8 cellular contexts compared by ENCODE assay signal in genomic region chr1:51235611-51236547, GRCh38. TPM values are rescaled to one million over a fixed set of nuclear protein-coding genes. Genes with fewer than 3 reads are reported as not detected.
DNase-seq lines count a peak whose midpoint lies in the region; ATAC-seq and TF ChIP-seq lines count a peak whose summit lies in the region.

Gene RNF11, plus strand, starts transcription at chr1:51236273. Its CDS starts 484 bp downstream, at chr1:51236757.

- H3K36me3 Mint-ChIP-seq in CD4-positive, CD25-positive, alpha-beta regulatory T cell = peaks cover 8% of the 10 kb centered on the region
- H3K36me3 Mint-ChIP-seq in activated CD8-positive, alpha-beta T cell treated with anti-CD3 and anti-CD28 coated beads, Interleukin-2, amount 10 ng/mL, durations not matched to agents 7 days and 5 days (ENCODE audit: low read depth) = peaks cover 2% of the 10 kb centered on the region

- peak; percentile 96 for ATAC-seq in CD4-positive, CD25-positive, alpha-beta regulatory T cell (ENCODE audit: low read depth in 2 of 2)
- ATAC-seq in GM19452 (IDR thresholded peaks at IDR 0.05; ENCODE audit: unreplicated experiment) (peak; percentile 82), HG03575 (IDR thresholded peaks at IDR 0.05; ENCODE audit: extremely low read depth, insufficient number of reproducible peaks, low FRiP score, unreplicated experiment) (peak; percentile 29), lower lobe of right lung (peak; percentile 99)
- peak; percentile 96 for ATAC-seq in activated CD8-positive, alpha-beta T cell treated with anti-CD3 and anti-CD28 coated beads, Interleukin-2, amount 10 ng/mL, durations not matched to agents 7 days and 5 days

- POLR2A ChIA-PET in activated CD8-positive, alpha-beta T cell treated with anti-CD3 and anti-CD28 coated beads, Interleukin-2, amount 10 ng/mL, durations not matched to agents 7 days and 5 days (lab: Charles Lee) = interaction anchor here (0.6 to 2.2 kb wide), 11 partner anchors 10 to 392 kb away, joined by 3 to 8 read pairs (median 5); partner anchors contain the start of genes CDKN2C, EPS15 and FAF1

- CTCF ChIA-PET in activated CD8-positive, alpha-beta T cell treated with anti-CD3 and anti-CD28 coated beads, Interleukin-2, amount 10 ng/mL, durations not matched to agents 7 days and 5 days (lab: Charles Lee) = interaction anchor here (0.6 to 2.4 kb wide), 7 partner anchors 10 to 460 kb away, joined by 3 to 12 read pairs (median 3); no protein-coding TSS in a partner anchor

- peaks cover 0 to 2% (median 0%) of the 10 kb centered on the region in 7 donors for H3K9me3 Mint-ChIP-seq in CD4-positive, CD25-positive, alpha-beta regulatory T cell
- H3K9me3 Mint-ChIP-seq in activated CD8-positive, alpha-beta T cell treated with anti-CD3 and anti-CD28 coated beads, Interleukin-2, amount 10 ng/mL, durations not matched to agents 7 days and 5 days (ENCODE audit: insufficient read depth) = no peaks in the 10 kb centered on the region

- H3K27me3 ChIP-seq in CD4-positive, CD25-positive, alpha-beta regulatory T cell (ENCODE audit: control insufficient read depth, insufficient read depth, low read length) = no peaks in the 10 kb centered on the region
- H3K27me3 ChIP-seq in lower lobe of right lung (ENCODE audit: low read depth) = no peaks in the 10 kb centered on the region

- peak within 1 kb of the TSS; percentile 97 for H3K4me3 ChIP-seq in CD4-positive, CD25-positive, alpha-beta regulatory T cell (ENCODE audit: low read depth, low read length)
- peak within 1 kb of the TSS; percentile 89 for H3K4me3 ChIP-seq in lower lobe of right lung

- H3K36me3 ChIP-seq in CD4-positive, CD25-positive, alpha-beta regulatory T cell (ENCODE audit: control insufficient read depth, insufficient read depth, low read length) = no peaks in the 10 kb centered on the region
- no peaks in the 10 kb centered on the region for H3K36me3 ChIP-seq in lower lobe of right lung

- H3K4me1 ChIP-seq in CD4-positive, CD25-positive, alpha-beta regulatory T cell (ENCODE audit: control insufficient read depth, insufficient read depth, low read length, poor library complexity, severe bottlenecking) = peaks cover 43% of the 10 kb centered on the region
- peaks cover 48% of the 10 kb centered on the region for H3K4me1 ChIP-seq in lower lobe of right lung

- TF ChIP-seq CTCF in lower lobe of right lung (IDR thresholded peaks at IDR 0.05) = no peak

- H3K4me1 Mint-ChIP-seq in CD4-positive, CD25-positive, alpha-beta regulatory T cell = peaks cover 18 to 36% (median 25%) of the 10 kb centered on the region in 4 donors
- peaks cover 31% of the 10 kb centered on the region for H3K4me1 Mint-ChIP-seq in activated CD8-positive, alpha-beta T cell treated with anti-CD3 and anti-CD28 coated beads, Interleukin-2, amount 10 ng/mL, durations not matched to agents 7 days and 5 days (ENCODE audit: low read depth)

- peak within 1 kb of the TSS; percentile 97 to 99 (median 98) for H3K27ac Mint-ChIP-seq in CD4-positive, CD25-positive, alpha-beta regulatory T cell
- peak within 1 kb of the TSS; percentile 90 for H3K27ac Mint-ChIP-seq in activated CD8-positive, alpha-beta T cell treated with anti-CD3 and anti-CD28 coated beads, Interleukin-2, amount 10 ng/mL, durations not matched to agents 7 days and 5 days

- H3K27me3 Mint-ChIP-seq in CD4-positive, CD25-positive, alpha-beta regulatory T cell = peaks cover 6% of the 10 kb centered on the region
- no peaks in the 10 kb centered on the region for H3K27me3 Mint-ChIP-seq in activated CD8-positive, alpha-beta T cell treated with anti-CD3 and anti-CD28 coated beads, Interleukin-2, amount 10 ng/mL, durations not matched to agents 7 days and 5 days (ENCODE audit: low read depth)

- no peaks in the 10 kb centered on the region for H3K9me3 ChIP-seq in CD4-positive, CD25-positive, alpha-beta regulatory T cell (ENCODE audit: control insufficient read depth in 2 of 2, low read length in 2 of 2)
- no peaks in the 10 kb centered on the region for H3K9me3 ChIP-seq in lower lobe of right lung

- peak within 1 kb of the TSS; percentile 91 to 99 (median 98) for H3K4me3 Mint-ChIP-seq in CD4-positive, CD25-positive, alpha-beta regulatory T cell
- H3K4me3 Mint-ChIP-seq in activated CD8-positive, alpha-beta T cell treated with anti-CD3 and anti-CD28 coated beads, Interleukin-2, amount 10 ng/mL, durations not matched to agents 7 days and 5 days = peak within 1 kb of the TSS; percentile 88

- peak within 1 kb of the TSS; percentile 79 for H3K27ac ChIP-seq in CD4-positive, CD25-positive, alpha-beta regulatory T cell (ENCODE audit: insufficient read depth, low read length, poor library complexity, severe bottlenecking)
- H3K27ac ChIP-seq in lower lobe of right lung = peak within 1 kb of the TSS; percentile 94

- intact Hi-C loops in lower lobe of right lung (cut with DNase I) = no loop called here

- peak; percentile 89 to 93 (median 93) for DNase-seq in CD4-positive, CD25-positive, alpha-beta regulatory T cell
- DNase-seq in NCI-H82 treated with DMSO at 0.1 percent for 48 hours (lab: John Stamatoyannopoulos, UW; ENCODE audit: unreplicated experiment) = peak; percentile 96
- DNase-seq in activated CD8-positive, alpha-beta T cell treated with anti-CD3 and anti-CD28 coated beads, Interleukin-2, amount 10 ng/mL, durations not matched to agents 7 days and 5 days = peak; percentile 93
- peak; percentile 93 for DNase-seq in ecto neural progenitor cell (ENCODE audit: low spot score)
- DNase-seq in lower lobe of right lung = peak; percentile 95
- DNase-seq in stimulated activated CD4-positive, alpha-beta T cell treated with anti-CD3 and anti-CD28 coated beads, TNF-alpha, amount 100 ng/mL, for 1 hour (ENCODE audit: low read depth in 3 of 3, low spot score in 1 of 3) = peak; percentile 73 to 89 (median 80)

RNA-seq across cellular contexts. Expression of gene RNF11, which starts in this region (rescaled TPM):
- total RNA-seq in CD4-positive, CD25-positive, alpha-beta regulatory T cell = 66.5 TPM
- polyA plus RNA-seq in CD4-positive, CD25-positive, alpha-beta regulatory T cell = 10 to 100 TPM; 24.1 to 39.6 (median 34.6) TPM
- 10 to 100 TPM; 27.5 to 29.0 TPM for total RNA-seq in activated CD8-positive, alpha-beta T cell treated with anti-CD3 and anti-CD28 coated beads, Interleukin-2, amount 10 ng/mL, durations not matched to agents 7 days and 5 days
- 83.6 TPM for total RNA-seq in lower lobe of right lung

Comparison
In these comparisons a context has a peak if more than half of its experiments do, and no peak if none do; other contexts are left out.
1. Peak in every context shown above with its lines: DNase-seq, ATAC-seq, H3K4me3 ChIP-seq and H3K27ac ChIP-seq.
2. ATAC-seq: peak in every context shown above with its lines; median percentile 99 in lower lobe of right lung; 96 in CD4-positive, CD25-positive, alpha-beta regulatory T cell; 96 in activated CD8-positive, alpha-beta T cell treated with anti-CD3 and anti-CD28 coated beads, Interleukin-2, amount 10 ng/mL, durations not matched to agents 7 days and 5 days; 82 in GM19452; 29 in HG03575.